Comparison of ENCODE assay signal across 19 cellular contexts in the genomic region with DNA sequence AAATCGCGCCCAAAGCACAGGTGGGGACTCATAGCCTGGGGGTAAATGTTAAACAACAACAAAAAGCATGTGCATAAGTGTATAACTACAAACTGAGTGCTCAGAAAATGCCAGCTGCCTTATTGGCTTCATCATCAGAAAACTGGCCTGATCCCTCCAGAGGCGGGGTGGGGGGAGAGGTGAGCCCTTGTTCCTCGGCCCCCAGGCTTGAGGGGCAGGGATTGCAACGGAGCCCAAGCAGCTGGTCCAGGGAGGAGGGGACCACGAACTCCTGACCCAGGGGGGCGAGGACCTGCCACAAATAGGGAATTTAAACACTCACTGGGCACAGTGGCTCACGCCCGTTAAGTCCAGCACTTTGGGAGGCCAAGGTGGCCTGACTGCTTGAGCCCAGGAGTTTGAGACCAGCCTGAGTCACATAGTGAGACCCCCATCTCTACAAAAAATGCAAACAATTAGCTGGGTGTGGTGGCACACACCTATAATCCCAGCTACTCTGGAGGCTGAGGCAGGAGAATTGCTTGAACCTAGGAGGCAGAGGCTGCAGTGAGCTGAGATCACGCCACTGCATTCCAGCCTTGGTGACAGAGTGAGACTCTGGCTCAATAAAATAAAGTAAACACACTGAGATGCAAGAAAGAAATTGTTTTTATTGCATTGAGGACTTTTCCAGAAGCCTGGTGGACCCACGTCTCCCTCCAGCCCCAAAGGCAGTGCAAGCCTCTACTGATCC. TPM values are rescaled to one million over a fixed set of nuclear protein-coding genes. Genes with fewer than 3 reads are reported as not detected.
DNase-seq lines count a peak whose midpoint lies in the region; TF ChIP-seq lines count a peak whose summit lies in the region.
"Had no signal": no experiment of that assay in that cellular context is flagged by ENCODE, and none has a peak within 500 bp of the region (broad histone marks: within the 10 kb centered on the region; RNA-seq: fewer than 3 reads in every experiment).

No MANE protein-coding gene starts in this region.

- DNase-seq in NCI-H748 (lab: John Stamatoyannopoulos, UW; ENCODE audit: unreplicated experiment): peak; percentile 20
- DNase-seq in NCI-H748 treated with DMSO at 0.1 percent for 48 hours (lab: John Stamatoyannopoulos, UW): no peak
- DNase-seq in islet precursor cell: peak; percentile 40
- DNase-seq in NCI-H82 (lab: John Stamatoyannopoulos, UW): no peak
- DNase-seq in cerebellum (ENCODE audit: low spot score): no peak
- DNase-seq in progenitor cell of endocrine pancreas (ENCODE audit: low spot score, unreplicated experiment): no peak
- DNase-seq: 8988T, AML-193, HFFc6, NCI-H1930, NCI-H2227 treated with DMSO at 0.1 percent for 48 hours had no signal

- no peak overlapping the region for H3K4me3 Mint-ChIP-seq in progenitor cell of endocrine pancreas (ENCODE audit: low read depth)
- H3K4me3 Mint-ChIP-seq: activated CD4-positive, alpha-beta memory T cell treated with anti-CD3 and anti-CD28 coated beads, Interleukin-2, amount 10 ng/mL, durations not matched to agents 7 days and 5 days; HFFc6; naive thymus-derived CD8-positive, alpha-beta T cell; stimulated activated naive CD8-positive, alpha-beta T cell treated with anti-CD3 and anti-CD28 coated beads, Interleukin-15, amount 100 ng/mL, for 72 hours had no signal

- H3K4me1 Mint-ChIP-seq in progenitor cell of endocrine pancreas (ENCODE audit: low read depth): no peaks in the 10 kb centered on the region
- H3K4me1 Mint-ChIP-seq: activated CD4-positive, alpha-beta memory T cell treated with anti-CD3 and anti-CD28 coated beads, Interleukin-2, amount 10 ng/mL, durations not matched to agents 7 days and 5 days had no signal

- H3K36me3 Mint-ChIP-seq in progenitor cell of endocrine pancreas (ENCODE audit: insufficient read depth): peaks cover 2% of the 10 kb centered on the region

- no peak for TF ChIP-seq CTCF in progenitor cell of endocrine pancreas (IDR thresholded peaks at IDR 0.05; ENCODE audit: unreplicated experiment)

- H3K27me3 Mint-ChIP-seq in progenitor cell of endocrine pancreas: peaks cover 7% of the 10 kb centered on the region

- no peaks in the 10 kb centered on the region for H3K9me3 Mint-ChIP-seq in progenitor cell of endocrine pancreas (ENCODE audit: low read depth)
- H3K9me3 Mint-ChIP-seq: activated CD4-positive, alpha-beta memory T cell treated with anti-CD3 and anti-CD28 coated beads, Interleukin-2, amount 10 ng/mL, durations not matched to agents 7 days and 5 days; HFFc6; naive thymus-derived CD8-positive, alpha-beta T cell; stimulated activated naive CD8-positive, alpha-beta T cell treated with anti-CD3 and anti-CD28 coated beads, Interleukin-15, amount 100 ng/mL, for 72 hours had no signal

- no peak overlapping the region for H3K27ac Mint-ChIP-seq in progenitor cell of endocrine pancreas
- H3K27ac Mint-ChIP-seq: activated CD4-positive, alpha-beta memory T cell treated with anti-CD3 and anti-CD28 coated beads, Interleukin-2, amount 10 ng/mL, durations not matched to agents 7 days and 5 days; HFFc6; stimulated activated naive CD8-positive, alpha-beta T cell treated with anti-CD3 and anti-CD28 coated beads, Interleukin-15, amount 100 ng/mL, for 72 hours had no signal

RNA-seq across cellular contexts. Expression of a gene that starts 8.7 kb away (rescaled TPM):
- total RNA-seq in cerebellum (7.9 TPM), progenitor cell of endocrine pancreas (33.2 and 35.1 TPM in 2 replicates)

RNA-seq across cellular contexts. Expression of a gene that starts 8.8 kb away (rescaled TPM):
- total RNA-seq in cerebellum: 1.7 TPM
- total RNA-seq in progenitor cell of endocrine pancreas: 0.89 and 1.6 TPM in 2 replicates

RNA-seq across cellular contexts. Expression of a gene that starts 20.2 kb away (rescaled TPM):
- total RNA-seq in cerebellum (not detected), progenitor cell of endocrine pancreas (2.4 and 2.9 TPM in 2 replicates)
- total RNA-seq: esophagus mucosa; frontal cortex; HFFc6; HT1080; naive thymus-derived CD8-positive, alpha-beta T cell; Right ventricle myocardium inferior; sciatic nerve had no signal

RNA-seq across cellular contexts. Expression of a gene that starts 49.7 kb away (rescaled TPM):
- total RNA-seq in cerebellum (51.0 TPM), progenitor cell of endocrine pancreas (149 and 154 TPM in 2 replicates)

RNA-seq across cellular contexts. Expression of a gene that starts 55.7 kb away (rescaled TPM):
- total RNA-seq in cerebellum (0.36 TPM), progenitor cell of endocrine pancreas (not detected in 2 replicates)
- total RNA-seq: frontal cortex had no signal

Comparison
In these comparisons a context has a peak if more than half of its experiments do, and no peak if none do; other contexts are left out.
1. DNase-seq: peak in NCI-H748 (single experiment) and islet precursor cell (single experiment); none in NCI-H748 treated with DMSO at 0.1 percent for 48 hours (single experiment), NCI-H82 (single experiment), cerebellum (single experiment) and progenitor cell of endocrine pancreas (single experiment).